In genomic region chr10:99609186-99609585, GRCh38 we compare ENCODE assay signal across 12 cellular contexts. TPM values are rescaled to one million over a fixed set of nuclear protein-coding genes. Genes with fewer than 3 reads are reported as not detected.
A peak's percentile ranks its signal among the peaks of the same experiment; 100 is the strongest.
DNase-seq lines count a peak whose midpoint lies in the region; ATAC-seq and TF ChIP-seq lines count a peak whose summit lies in the region.
"Had no signal": no experiment of that assay in that cellular context is flagged by ENCODE, and none has a peak within 500 bp of the region (broad histone marks: within the 10 kb centered on the region; RNA-seq: fewer than 3 reads in every experiment).

No MANE protein-coding gene starts in this region.

- H3K27ac Mint-ChIP-seq in activated naive CD8-positive, alpha-beta T cell: peak overlapping the region; percentile 4
- H3K27ac Mint-ChIP-seq in activated naive CD8-positive, alpha-beta T cell treated with anti-CD3 and anti-CD28 coated beads for 36 hours: no peak overlapping the region
- peak overlapping the region; percentile 63 for H3K27ac Mint-ChIP-seq in T-helper 17 cell
- H3K27ac Mint-ChIP-seq in stimulated activated effector memory CD8-positive, alpha-beta T cell treated with anti-CD3 and anti-CD28 coated beads, Interleukin-12 subunit alpha, Interleukin-12 subunit beta, amount 100 ng/mL, for 72 hours: peak overlapping the region; percentile 62
- no peak overlapping the region for H3K27ac Mint-ChIP-seq in glutamatergic neuron (ENCODE audit: unreplicated experiment)
- H3K27ac Mint-ChIP-seq: HFFc6 had no signal

- H3K9me3 ChIP-seq in T-helper 17 cell (ENCODE audit: control insufficient read depth, low read length, poor library complexity, severe bottlenecking): no peaks in the 10 kb centered on the region
- H3K9me3 ChIP-seq: BE2C had no signal

- H3K9me3 Mint-ChIP-seq in activated naive CD8-positive, alpha-beta T cell (ENCODE audit: low read depth): no peaks in the 10 kb centered on the region
- no peaks in the 10 kb centered on the region for H3K9me3 Mint-ChIP-seq in activated naive CD8-positive, alpha-beta T cell treated with anti-CD3 and anti-CD28 coated beads for 36 hours
- no peaks in the 10 kb centered on the region for H3K9me3 Mint-ChIP-seq in stimulated activated effector memory CD8-positive, alpha-beta T cell treated with anti-CD3 and anti-CD28 coated beads, Interleukin-12 subunit alpha, Interleukin-12 subunit beta, amount 100 ng/mL, for 72 hours
- no peaks in the 10 kb centered on the region for H3K9me3 Mint-ChIP-seq in glutamatergic neuron (ENCODE audit: unreplicated experiment)
- H3K9me3 Mint-ChIP-seq: HFFc6 had no signal

- TF ChIP-seq CTCF in glutamatergic neuron (IDR thresholded peaks at IDR 0.05; ENCODE audit: partially characterized antibody, unreplicated experiment): no peak

- no peak for ATAC-seq in T-helper 17 cell
- ATAC-seq in stimulated activated effector memory CD8-positive, alpha-beta T cell treated with anti-CD3 and anti-CD28 coated beads, Interleukin-12 subunit alpha, Interleukin-12 subunit beta, amount 100 ng/mL, for 72 hours: no peak
- ATAC-seq: HepG2 had no signal

- H3K4me3 Mint-ChIP-seq in activated naive CD8-positive, alpha-beta T cell: no peak overlapping the region
- no peak overlapping the region for H3K4me3 Mint-ChIP-seq in activated naive CD8-positive, alpha-beta T cell treated with anti-CD3 and anti-CD28 coated beads for 36 hours
- H3K4me3 Mint-ChIP-seq in T-helper 17 cell (no peak overlapping the region), glutamatergic neuron (ENCODE audit: unreplicated experiment) (no peak overlapping the region)
- H3K4me3 Mint-ChIP-seq in stimulated activated effector memory CD8-positive, alpha-beta T cell treated with anti-CD3 and anti-CD28 coated beads, Interleukin-12 subunit alpha, Interleukin-12 subunit beta, amount 100 ng/mL, for 72 hours: no peak overlapping the region
- H3K4me3 Mint-ChIP-seq: HFFc6 had no signal

- DNase-seq in activated naive CD8-positive, alpha-beta T cell treated with anti-CD3 and anti-CD28 coated beads for 36 hours: no peak
- no peak for DNase-seq in T-helper 17 cell
- DNase-seq in stimulated activated effector memory CD8-positive, alpha-beta T cell treated with anti-CD3 and anti-CD28 coated beads, Interleukin-12 subunit alpha, Interleukin-12 subunit beta, amount 100 ng/mL, for 72 hours (ENCODE audit: low spot score in 2 of 2): no peak
- DNase-seq in NCI-H748 treated with DMSO at 0.1 percent for 48 hours (lab: John Stamatoyannopoulos, UW): no peak
- DNase-seq in stimulated activated naive CD4-positive, alpha-beta T cell (lab: John Stamatoyannopoulos, UW): no peak
- no peak for DNase-seq in glutamatergic neuron
- DNase-seq: BE2C, DMS 273 treated with DMSO at 0.1 percent for 48 hours, HCEC 1CT, HFFc6 had no signal

- peaks cover 6% of the 10 kb centered on the region for H3K4me1 Mint-ChIP-seq in activated naive CD8-positive, alpha-beta T cell (ENCODE audit: low read depth)
- peaks cover 9% of the 10 kb centered on the region for H3K4me1 Mint-ChIP-seq in activated naive CD8-positive, alpha-beta T cell treated with anti-CD3 and anti-CD28 coated beads for 36 hours
- H3K4me1 Mint-ChIP-seq in T-helper 17 cell (peaks cover 10% of the 10 kb centered on the region), glutamatergic neuron (ENCODE audit: low read depth, unreplicated experiment) (no peaks in the 10 kb centered on the region)
- peaks cover 22% of the 10 kb centered on the region for H3K4me1 Mint-ChIP-seq in stimulated activated effector memory CD8-positive, alpha-beta T cell treated with anti-CD3 and anti-CD28 coated beads, Interleukin-12 subunit alpha, Interleukin-12 subunit beta, amount 100 ng/mL, for 72 hours

- H3K27me3 Mint-ChIP-seq in activated naive CD8-positive, alpha-beta T cell: no peaks in the 10 kb centered on the region
- H3K27me3 Mint-ChIP-seq in activated naive CD8-positive, alpha-beta T cell treated with anti-CD3 and anti-CD28 coated beads for 36 hours: no peaks in the 10 kb centered on the region
- no peaks in the 10 kb centered on the region for H3K27me3 Mint-ChIP-seq in T-helper 17 cell
- H3K27me3 Mint-ChIP-seq in glutamatergic neuron (ENCODE audit: unreplicated experiment): no peaks in the 10 kb centered on the region

- peaks cover 5% of the 10 kb centered on the region for H3K36me3 Mint-ChIP-seq in activated naive CD8-positive, alpha-beta T cell
- peaks cover 4% of the 10 kb centered on the region for H3K36me3 Mint-ChIP-seq in activated naive CD8-positive, alpha-beta T cell treated with anti-CD3 and anti-CD28 coated beads for 36 hours
- H3K36me3 Mint-ChIP-seq in T-helper 17 cell (ENCODE audit: low read depth) (no peaks in the 10 kb centered on the region), glutamatergic neuron (ENCODE audit: unreplicated experiment) (no peaks in the 10 kb centered on the region)
- H3K36me3 Mint-ChIP-seq in stimulated activated effector memory CD8-positive, alpha-beta T cell treated with anti-CD3 and anti-CD28 coated beads, Interleukin-12 subunit alpha, Interleukin-12 subunit beta, amount 100 ng/mL, for 72 hours: peaks cover 40% of the 10 kb centered on the region

RNA-seq across cellular contexts. Expression of gene SLC25A28, which starts 11.1 kb away (rescaled TPM):
- 10 to 100 TPM; 51.9 to 54.9 TPM for total RNA-seq in activated naive CD8-positive, alpha-beta T cell treated with anti-CD3 and anti-CD28 coated beads for 36 hours
- 10 to 100 TPM; 65.5 to 69.4 TPM for total RNA-seq in T-helper 17 cell
- 27.1 TPM for total RNA-seq in glutamatergic neuron (ENCODE audit: unreplicated experiment)

RNA-seq across cellular contexts. Expression of gene ENTPD7, which starts 50.1 kb away (rescaled TPM):
- total RNA-seq in activated naive CD8-positive, alpha-beta T cell treated with anti-CD3 and anti-CD28 coated beads for 36 hours: 1 to 10 TPM; 4.4 to 5.2 TPM
- total RNA-seq in T-helper 17 cell (1 to 10 TPM; 2.6 to 3.1 TPM), glutamatergic neuron (ENCODE audit: unreplicated experiment) (11.0 TPM)

Comparison
In these comparisons a context has a peak if more than half of its experiments do, and no peak if none do; other contexts are left out.
1. H3K27ac Mint-ChIP-seq: peak in activated naive CD8-positive, alpha-beta T cell (single experiment), T-helper 17 cell (single experiment) and stimulated activated effector memory CD8-positive, alpha-beta T cell treated with anti-CD3 and anti-CD28 coated beads, Interleukin-12 subunit alpha, Interleukin-12 subunit beta, amount 100 ng/mL, for 72 hours (single experiment); none in activated naive CD8-positive, alpha-beta T cell treated with anti-CD3 and anti-CD28 coated beads for 36 hours (single experiment) and glutamatergic neuron (single experiment).